ENCODE assay signal across 1 cellular context in genomic region chr5:14054965-14055963, GRCh38.
TF ChIP-seq lines count a peak whose summit lies in the region.

No MANE protein-coding gene starts in this region.

TF ChIP-seq in SK-N-SH, 30 proteins besides CTCF, POLR2A, EP300 and RAD21:
- TF ChIP-seq FOSL2 (IDR thresholded peaks at IDR 0.05; ENCODE audit: borderline replicate concordance, low read depth) (peak; percentile 52; the same call in 1 of the 2 replicates), JUND (IDR thresholded peaks at IDR 0.05) (peak; percentile 42; the same call in 1 of the 2 replicates), NFIC (IDR thresholded peaks at IDR 0.05; ENCODE audit: borderline replicate concordance) (no peak), TCF12 (IDR thresholded peaks at IDR 0.05) (peak; percentile 35; the same call in 1 of the 2 replicates)
TF ChIP-seq in SK-N-SH: peak in this region for 3.
